In genomic region chr3:53883008-53883407, GRCh38 we compare ENCODE assay signal across 16 cellular contexts. TPM values are rescaled to one million over a fixed set of nuclear protein-coding genes. Genes with fewer than 3 reads are reported as not detected.
DNase-seq lines count a peak whose midpoint lies in the region; ATAC-seq, FAIRE-seq and TF ChIP-seq lines count a peak whose summit lies in the region.
"Had no signal": no experiment of that assay in that cellular context is flagged by ENCODE, and none has a peak within 500 bp of the region (broad histone marks: within the 10 kb centered on the region; RNA-seq: fewer than 3 reads in every experiment).

No MANE protein-coding gene starts in this region.

- no peak for ATAC-seq in activated T-cell treated with anti-CD3 and anti-CD28 coated beads, Interleukin-2, amount 50 U/mL, for 4 hours
- no peak for ATAC-seq in GM19035 (IDR thresholded peaks at IDR 0.05; ENCODE audit: unreplicated experiment)

- H3K27ac Mint-ChIP-seq in brain (peak overlapping the region; percentile 97 to 99 (median 98)), osteocyte (ENCODE audit: unreplicated experiment) (peak overlapping the region; percentile 97)

- FAIRE-seq in GM12892 (lab: Jason Lieb, UNC): no peak
- FAIRE-seq: frontal cortex had no signal

- intact Hi-C loops in thyroid gland (cut with DNase I): no loop called here

- no peak for DNase-seq in activated T-cell treated with anti-CD3 and anti-CD28 coated beads, Interleukin-2, amount 50 U/mL, for 4 hours
- no peak for DNase-seq in activated T-cell treated with anti-CD3 and anti-CD28 coated beads, Interleukin-2, amount 50 U/mL, for 48 hours
- DNase-seq in GM12892 (ENCODE audit: insufficient read length) (no peak), osteocyte (ENCODE audit: extremely low spot score, unreplicated experiment) (no peak), thyroid gland (no peak)
- no peak for DNase-seq in activated effector memory CD4-positive, alpha-beta T cell treated with anti-CD3 and anti-CD28 coated beads, Interleukin-2, amount 50 U/mL, for 16 hours
- DNase-seq: activated CD8-positive, alpha-beta memory T cell treated with anti-CD3 and anti-CD28 coated beads, Interleukin-2, amount 50 U/mL, for 48 hours; KBM-7; NCI-H1092; NCI-H82; Peyer's patch; stimulated activated naive CD4-positive, alpha-beta T cell treated with Interleukin-2 at 50 U/mL for 16 hours had no signal

- peaks cover 17 to 40% of the 10 kb centered on the region in 2 donors for H3K36me3 ChIP-seq in thyroid gland

- H3K27me3 Mint-ChIP-seq in activated T-cell treated with anti-CD3 and anti-CD28 coated beads, Interleukin-2, amount 50 U/mL, for 4 hours (ENCODE audit: low read depth): no peaks in the 10 kb centered on the region
- H3K27me3 Mint-ChIP-seq in brain (no peaks in the 10 kb centered on the region), osteocyte (ENCODE audit: unreplicated experiment) (no peaks in the 10 kb centered on the region)

- no peak overlapping the region for H3K27ac ChIP-seq in thyroid gland

- H3K4me3 Mint-ChIP-seq in activated T-cell treated with anti-CD3 and anti-CD28 coated beads, Interleukin-2, amount 50 U/mL, for 4 hours: peak overlapping the region; percentile 94
- H3K4me3 Mint-ChIP-seq in brain (peak overlapping the region; percentile 97 to 99 (median 98)), osteocyte (ENCODE audit: unreplicated experiment) (peak overlapping the region; percentile 100)

- TF ChIP-seq CTCF in brain (conservative IDR thresholded peaks at IDR 0.05) (no peak), osteocyte (IDR thresholded peaks at IDR 0.05) (no peak), thyroid gland (IDR thresholded peaks at IDR 0.05) (no peak)

- no peaks in the 10 kb centered on the region for H3K9me3 Mint-ChIP-seq in activated T-cell treated with anti-CD3 and anti-CD28 coated beads, Interleukin-2, amount 50 U/mL, for 4 hours
- no peaks in the 10 kb centered on the region for H3K9me3 Mint-ChIP-seq in brain
- no peaks in the 10 kb centered on the region for H3K9me3 Mint-ChIP-seq in osteocyte (ENCODE audit: unreplicated experiment)

- H3K36me3 Mint-ChIP-seq in activated T-cell treated with anti-CD3 and anti-CD28 coated beads, Interleukin-2, amount 50 U/mL, for 4 hours (ENCODE audit: insufficient read depth): peaks cover 25% of the 10 kb centered on the region
- H3K36me3 Mint-ChIP-seq in brain (peaks cover 44% of the 10 kb centered on the region), osteocyte (ENCODE audit: unreplicated experiment) (peaks cover 30% of the 10 kb centered on the region)

- 93 to 96% methylated on average over 4 of the region's 4 CpGs for WGBS in thyroid gland, 2 donors

- H3K27me3 ChIP-seq in thyroid gland: no peaks in the 10 kb centered on the region
- H3K27me3 ChIP-seq: Peyer's patch had no signal

- H3K4me1 Mint-ChIP-seq in activated T-cell treated with anti-CD3 and anti-CD28 coated beads, Interleukin-2, amount 50 U/mL, for 4 hours (ENCODE audit: low read depth): peaks cover 43% of the 10 kb centered on the region
- H3K4me1 Mint-ChIP-seq in brain (peaks cover 39% of the 10 kb centered on the region), osteocyte (ENCODE audit: unreplicated experiment) (peaks cover 21% of the 10 kb centered on the region)

- no peak overlapping the region for H3K4me3 ChIP-seq in thyroid gland (replicated peaks in 1 of 3)

- H3K4me1 ChIP-seq in thyroid gland: peaks cover 8 to 12% of the 10 kb centered on the region in 2 donors

- TF ChIP-seq POLR2A in GM12892 (IDR thresholded peaks at IDR 0.05; ENCODE audit: low read depth, low read length): peak; percentile 48
- TF ChIP-seq POLR2A in thyroid gland (IDR thresholded peaks at IDR 0.05): no peak

- no peaks in the 10 kb centered on the region for H3K9me3 ChIP-seq in thyroid gland
- H3K9me3 ChIP-seq: Peyer's patch had no signal

RNA-seq across cellular contexts. Expression of gene ACTR8, which starts 1.1 kb away (rescaled TPM):
- total RNA-seq in activated T-cell treated with anti-CD3 and anti-CD28 coated beads, Interleukin-2, amount 50 U/mL, for 4 hours: 10 to 100 TPM; 28.1 to 36.3 (median 36.2) TPM
- 18.4 TPM for polyA plus RNA-seq in GM12892 (2012; ENCODE audit: missing spikeins)
- 15.3 TPM for polyA plus RNA-seq in brain (ENCODE audit: insufficient read depth, low read depth, low replicate concordance)
- total RNA-seq in osteocyte (40.0 and 51.9 TPM in 2 replicates), thyroid gland (10 to 100 TPM; 29.0 to 31.7 (median 29.4) TPM)

RNA-seq across cellular contexts. Expression of gene SELENOK, which starts 8.7 kb away (rescaled TPM):
- 10 to 100 TPM; 65.0 to 81.9 (median 68.6) TPM for total RNA-seq in activated T-cell treated with anti-CD3 and anti-CD28 coated beads, Interleukin-2, amount 50 U/mL, for 4 hours
- 79.9 TPM for polyA plus RNA-seq in GM12892 (2012; ENCODE audit: missing spikeins)
- 66.3 TPM for polyA plus RNA-seq in brain (ENCODE audit: insufficient read depth, low read depth, low replicate concordance)
- total RNA-seq in osteocyte (31.6 and 32.8 TPM in 2 replicates), thyroid gland (100 to 1,000 TPM in 3 of 4 donors, 10 to 100 TPM in 1; 79.0 to 132 (median 124) TPM)

RNA-seq across cellular contexts. Expression of gene IL17RB, which starts 36.6 kb away (rescaled TPM):
- total RNA-seq in activated T-cell treated with anti-CD3 and anti-CD28 coated beads, Interleukin-2, amount 50 U/mL, for 4 hours: 1 to 10 TPM in 1 of 3 donors, under 1 TPM in 2; 0.53 to 1.3 (median 0.73) TPM
- 5.2 TPM for polyA plus RNA-seq in GM12892 (2012; ENCODE audit: missing spikeins)
- 8.7 TPM for polyA plus RNA-seq in brain (ENCODE audit: insufficient read depth, low read depth, low replicate concordance)
- total RNA-seq in osteocyte (0.24 and 0.54 TPM in 2 replicates), thyroid gland (1 to 10 TPM in 2 of 4 donors, under 1 TPM in 2; 0.71 to 2.5 (median 1.6) TPM)
- total RNA-seq: pulmonary artery endothelial cell had no signal

RNA-seq across cellular contexts. Expression of gene CHDH, which starts 36.8 kb away (rescaled TPM):
- under 1 TPM; 0.38 to 0.69 (median 0.46) TPM for total RNA-seq in activated T-cell treated with anti-CD3 and anti-CD28 coated beads, Interleukin-2, amount 50 U/mL, for 4 hours
- 2.8 TPM for polyA plus RNA-seq in GM12892 (2012; ENCODE audit: missing spikeins)
- polyA plus RNA-seq in brain (ENCODE audit: insufficient read depth, low read depth, low replicate concordance): 5.5 TPM
- total RNA-seq in osteocyte (0.81 and 0.86 TPM in 2 replicates), thyroid gland (10 to 100 TPM in 2 of 4 donors, 1 to 10 TPM in 2; 4.7 to 26.9 (median 11.1) TPM)
